ENCODE assay signal across 1 cellular context in genomic region chr13:42984691-42985090, GRCh38.
TF ChIP-seq lines count a peak whose summit lies in the region.

No MANE protein-coding gene starts in this region.

TF ChIP-seq in GM12878, 131 proteins besides CTCF, POLR2A, EP300 and RAD21 (continued from another document and continues in another):
- TF ChIP-seq SPI1 (IDR thresholded peaks at IDR 0.05; ENCODE audit: borderline replicate concordance, insufficient read depth, low read depth, low read length), result peak; percentile 82
- TF ChIP-seq CEBPB (IDR thresholded peaks at IDR 0.05; ENCODE audit: borderline replicate concordance in 1 of 2, low read depth in 2 of 2, low read length in 2 of 2), result no peak
- TF ChIP-seq CUX1 (IDR thresholded peaks at IDR 0.05; ENCODE audit: insufficient replicate concordance, low read depth, low read length), result no peak
- TF ChIP-seq JUNB (IDR thresholded peaks at IDR 0.05), result no peak
- TF ChIP-seq SP1 (IDR thresholded peaks at IDR 0.05; ENCODE audit: low read depth, low read length), result no peak
- no peak for TF ChIP-seq BHLHE40 (IDR thresholded peaks at IDR 0.05; ENCODE audit: borderline replicate concordance in 1 of 2, low read depth in 2 of 2, low read length in 1 of 2)
- TF ChIP-seq POLR2AphosphoS5 (IDR thresholded peaks at IDR 0.05; ENCODE audit: low read length), result no peak
- no peak for TF ChIP-seq ZBTB4 (CRISPR knock-in tag; IDR thresholded peaks at IDR 0.05)
- no peak for TF ChIP-seq ZBTB11 (CRISPR knock-in tag; IDR thresholded peaks at IDR 0.05)
- no peak for TF ChIP-seq PRDM15 (CRISPR knock-in tag; IDR thresholded peaks at IDR 0.05)
- TF ChIP-seq RUNX3 (IDR thresholded peaks at IDR 0.05; ENCODE audit: low read length), result no peak; the same call in 1 of the 2 replicates
- no peak for TF ChIP-seq ESRRA (IDR thresholded peaks at IDR 0.05; ENCODE audit: low read length)
- TF ChIP-seq NFIC (IDR thresholded peaks at IDR 0.05; ENCODE audit: low read depth, low read length), result peak; percentile 42; the same call in 1 of the 2 replicates
- TF ChIP-seq CREB1 (IDR thresholded peaks at IDR 0.05; ENCODE audit: low read depth), result no peak
- 0 out of 2 replicates have a peak, but pooled peaks have one; percentile 13 for TF ChIP-seq IRF4 (IDR thresholded peaks at IDR 0.05; ENCODE audit: low read depth, low read length)
- no peak for TF ChIP-seq MLLT1 (IDR thresholded peaks at IDR 0.05)
- no peak for TF ChIP-seq RBBP5 (conservative IDR thresholded peaks at IDR 0.05)
- TF ChIP-seq SREBF1 (IDR thresholded peaks at IDR 0.05; ENCODE audit: low read length), result no peak
- no peak for TF ChIP-seq NR2C2 (IDR thresholded peaks at IDR 0.05; ENCODE audit: borderline replicate concordance, control insufficient read depth, insufficient read length, low read depth)
- TF ChIP-seq RELB (IDR thresholded peaks at IDR 0.05; ENCODE audit: low read depth), result 0 out of 2 replicates have a peak, but pooled peaks have one; percentile 48
- TF ChIP-seq SRF (IDR thresholded peaks at IDR 0.05; ENCODE audit: low read depth in 2 of 2, low read length in 2 of 2), result no peak
- TF ChIP-seq CREM (IDR thresholded peaks at IDR 0.05; ENCODE audit: low read depth), result 0 out of 2 replicates have a peak, but pooled peaks have one; percentile 15
- TF ChIP-seq DPF2 (IDR thresholded peaks at IDR 0.05), result no peak
- no peak for TF ChIP-seq BCL3 (IDR thresholded peaks at IDR 0.05; ENCODE audit: borderline replicate concordance, insufficient read depth, low read depth, low read length, poor library complexity, severe bottlenecking)
- TF ChIP-seq CHD2 (IDR thresholded peaks at IDR 0.05; ENCODE audit: borderline replicate concordance, low read depth, low read length), result no peak
- TF ChIP-seq RAD51 (IDR thresholded peaks at IDR 0.05), result no peak
- no peak for TF ChIP-seq NFXL1 (IDR thresholded peaks at IDR 0.05; ENCODE audit: borderline replicate concordance)
- TF ChIP-seq SMC3 (IDR thresholded peaks at IDR 0.05; ENCODE audit: borderline replicate concordance, low read length), result no peak
- TF ChIP-seq CBX3 (IDR thresholded peaks at IDR 0.05; ENCODE audit: borderline replicate concordance, low read depth), result no peak
- no peak for TF ChIP-seq CBX5 (IDR thresholded peaks at IDR 0.05; ENCODE audit: low read depth)
- no peak for TF ChIP-seq ZNF384 (IDR thresholded peaks at IDR 0.05; ENCODE audit: borderline replicate concordance, low read depth, low read length)
- TF ChIP-seq GABPA (IDR thresholded peaks at IDR 0.05; ENCODE audit: low read depth), result no peak
- TF ChIP-seq PAX5 (IDR thresholded peaks at IDR 0.05; ENCODE audit: borderline replicate concordance, low read depth, low read length), result no peak
- TF ChIP-seq ASH2L (IDR thresholded peaks at IDR 0.05; ENCODE audit: borderline replicate concordance, low read depth), result no peak
- TF ChIP-seq CHD4 (IDR thresholded peaks at IDR 0.05), result no peak
- no peak for TF ChIP-seq ZNF207 (IDR thresholded peaks at IDR 0.05; ENCODE audit: borderline replicate concordance)
- TF ChIP-seq KLF5 (IDR thresholded peaks at IDR 0.05; ENCODE audit: partially characterized antibody), result no peak
- no peak for TF ChIP-seq KAT2A (conservative IDR thresholded peaks at IDR 0.05; ENCODE audit: control insufficient read depth, low read depth, low read length)
- TF ChIP-seq BMI1 (IDR thresholded peaks at IDR 0.05; ENCODE audit: borderline replicate concordance), result no peak
